In the genomic region with DNA sequence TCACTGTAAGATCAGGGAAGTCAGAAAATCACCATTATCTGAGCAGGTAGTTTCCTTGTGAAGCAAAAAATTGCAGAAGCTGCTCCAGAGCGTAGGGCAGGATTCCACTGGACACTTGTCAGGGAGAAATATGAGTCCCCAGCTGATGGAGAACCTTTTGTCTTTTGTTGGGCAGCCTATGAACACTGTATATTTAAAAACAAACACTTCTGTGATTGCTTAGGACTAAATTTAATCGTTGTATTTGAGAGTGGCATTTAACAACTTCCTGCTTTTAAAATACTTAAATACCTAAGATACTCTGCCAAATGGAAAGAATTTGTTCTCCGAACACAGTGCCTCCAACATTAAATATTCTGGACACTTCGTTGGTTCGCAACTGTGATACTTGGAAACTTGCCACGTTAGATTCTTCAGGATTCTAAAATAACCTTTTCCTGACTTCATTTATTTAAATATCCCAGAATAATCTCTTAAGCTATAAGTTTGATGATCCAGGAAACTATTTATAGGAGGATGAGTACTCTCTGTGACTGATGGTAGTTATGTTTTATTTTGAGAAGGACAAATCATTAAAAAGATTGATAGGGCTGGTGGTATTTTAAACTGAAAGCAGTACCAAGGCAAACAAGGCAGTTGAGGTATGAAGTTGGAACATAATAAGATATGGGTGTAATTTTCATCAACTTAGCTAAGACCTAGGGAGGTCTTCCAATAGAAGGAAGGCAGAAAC, we compare ENCODE assay signal across 1 cellular context.
TF ChIP-seq lines count a peak whose summit lies in the region.

No MANE protein-coding gene starts in this region.

TF ChIP-seq in H1, 55 proteins besides CTCF, POLR2A, EP300 and RAD21:
- no peak for TF ChIP-seq POU5F1 (IDR thresholded peaks at IDR 0.05; ENCODE audit: low read depth, low read length)
- TF ChIP-seq CHD1 (IDR thresholded peaks at IDR 0.05; ENCODE audit: low read depth, low read length), result no peak
- no peak for TF ChIP-seq GTF2F1 (IDR thresholded peaks at IDR 0.05; ENCODE audit: borderline replicate concordance, low read depth, low read length)
- TF ChIP-seq POLR2AphosphoS5 (IDR thresholded peaks at IDR 0.05; ENCODE audit: low read depth, low read length), result no peak
- no peak for TF ChIP-seq SUZ12 (IDR thresholded peaks at IDR 0.05; ENCODE audit: low read length)
- no peak for TF ChIP-seq SP1 (IDR thresholded peaks at IDR 0.05; ENCODE audit: low read depth, low read length)
- TF ChIP-seq YY1 (IDR thresholded peaks at IDR 0.05; ENCODE audit: low read depth, low read length), result no peak
- no peak for TF ChIP-seq SP4 (IDR thresholded peaks at IDR 0.05; ENCODE audit: low read length)
- no peak for TF ChIP-seq KDM4A (IDR thresholded peaks at IDR 0.05; ENCODE audit: low read depth, low read length, severe bottlenecking)
- no peak for TF ChIP-seq JUN (IDR thresholded peaks at IDR 0.05; ENCODE audit: low read depth, low read length)
- TF ChIP-seq, protein P1, sequence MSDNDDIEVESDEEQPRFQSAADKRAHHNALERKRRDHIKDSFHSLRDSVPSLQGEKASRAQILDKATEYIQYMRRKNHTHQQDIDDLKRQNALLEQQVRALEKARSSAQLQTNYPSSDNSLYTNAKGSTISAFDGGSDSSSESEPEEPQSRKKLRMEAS (IDR thresholded peaks at IDR 0.05), result no peak
- TF ChIP-seq RFX5 (IDR thresholded peaks at IDR 0.05; ENCODE audit: borderline replicate concordance, low read depth, low read length), result no peak
- no peak for TF ChIP-seq SIRT6 (IDR thresholded peaks at IDR 0.05; ENCODE audit: low read length)
- no peak for TF ChIP-seq HDAC6 (IDR thresholded peaks at IDR 0.05; ENCODE audit: low read depth, low read length)
- no peak for TF ChIP-seq ASH2L (IDR thresholded peaks at IDR 0.05; ENCODE audit: low read length)
- TF ChIP-seq SIN3A (conservative IDR thresholded peaks at IDR 0.05 in 1 of 2, IDR thresholded peaks at IDR 0.05 in 1 of 2; ENCODE audit: low read depth in 1 of 2, low read length in 2 of 2), result no peak
- TF ChIP-seq RBBP5 (IDR thresholded peaks at IDR 0.05; ENCODE audit: borderline replicate concordance, low read depth, low read length), result no peak
- TF ChIP-seq EGR1 (IDR thresholded peaks at IDR 0.05; ENCODE audit: borderline replicate concordance, low read depth, low read length), result no peak
